In genomic region chr15:66497502-66498455, GRCh38 we compare ENCODE assay signal across 8 cellular contexts. TPM values are rescaled to one million over a fixed set of nuclear protein-coding genes. Genes with fewer than 3 reads are reported as not detected.
DNase-seq lines count a peak whose midpoint lies in the region; ATAC-seq and TF ChIP-seq lines count a peak whose summit lies in the region.

Gene SNAPC5, minus strand, starts transcription at chr15:66497762. Its CDS starts 31 bp downstream, at chr15:66497731.

- DNase-seq in DMS 273 treated with DMSO at 0.1 percent for 48 hours (lab: John Stamatoyannopoulos, UW) = peak; percentile 78
- DNase-seq in HuH-7.5 (ENCODE audit: low spot score) = peak; percentile 83
- peak; percentile 96 for DNase-seq in OCI-M1 (lab: John Stamatoyannopoulos, UW)
- peak; percentile 98 for DNase-seq in activated T-cell treated with anti-CD3 and anti-CD28 coated beads for 24 hours (ENCODE audit: low read depth)
- peak; percentile 98 for DNase-seq in epithelial cell of esophagus (ENCODE audit: low read depth)
- peak; percentile 98 to 99 (median 98) for DNase-seq in mucosa of descending colon
- DNase-seq in stimulated activated CD8-positive, alpha-beta memory T cell treated with anti-CD3 and anti-CD28 coated beads, Interleukin-4, amount 100 ng/mL, for 4 hours (ENCODE audit: low read depth in 2 of 2, low spot score in 1 of 2) = peak; percentile 92 to 96

- no peaks in the 10 kb centered on the region for H3K9me3 ChIP-seq in mucosa of descending colon

- TF ChIP-seq CTCF in epithelial cell of esophagus (IDR thresholded peaks at IDR 0.05; ENCODE audit: insufficient read depth, low read depth, low read length, missing control alignments) (peak; percentile 86), mucosa of descending colon (IDR thresholded peaks at IDR 0.05) (peak; percentile 97)

- ATAC-seq in GM21515 (IDR thresholded peaks at IDR 0.05; ENCODE audit: unreplicated experiment) (peak; percentile 78), mucosa of descending colon (peak; percentile 99)

- H3K4me3 ChIP-seq in epithelial cell of esophagus (ENCODE audit: low read length) (peak within 1 kb of the TSS; percentile 82), mucosa of descending colon (peak within 1 kb of the TSS; percentile 78)

- intact Hi-C loops in mucosa of descending colon (cut with DNase I, micrococcal nuclease) = loop anchor here (5.0 to 10.0 kb wide), 2 partner anchors 103 to 110 kb away; partner anchors contain the start of gene MAP2K1 (in 1 of the 2)

- H3K4me1 ChIP-seq in mucosa of descending colon (ENCODE audit: low read depth) = peaks cover 15% of the 10 kb centered on the region

- H3K36me3 ChIP-seq in mucosa of descending colon (ENCODE audit: low read depth) = no peaks in the 10 kb centered on the region

RNA-seq across cellular contexts. Expression of gene SNAPC5, which starts in this region (rescaled TPM):
- 10 to 100 TPM; 17.5 to 31.8 (median 21.1) TPM for total RNA-seq in mucosa of descending colon

Comparison
In these comparisons a context has a peak if more than half of its experiments do, and no peak if none do; other contexts are left out.
1. Peak in every context shown above with its lines: DNase-seq, ATAC-seq and H3K4me3 ChIP-seq.